16 cellular contexts compared by ENCODE assay signal in the genomic region with DNA sequence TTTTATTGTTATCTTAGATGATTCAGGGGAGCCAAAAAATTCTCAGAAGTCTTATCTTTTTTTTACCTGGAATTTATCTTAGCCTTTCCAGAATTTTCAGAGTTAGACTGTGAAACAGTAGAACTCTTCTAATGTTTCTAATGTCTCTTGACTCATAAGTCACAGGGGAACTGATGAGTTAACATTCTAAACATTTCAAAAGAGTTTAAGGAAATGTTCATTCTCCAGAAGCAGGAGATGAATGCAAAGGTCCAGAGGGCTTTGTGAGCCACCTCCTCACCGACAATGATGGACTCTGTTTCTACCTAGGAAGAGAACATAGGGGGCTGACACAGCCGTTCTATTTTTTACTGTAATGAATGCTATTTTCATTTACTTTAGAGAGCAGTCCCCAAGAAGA.
A peak's percentile ranks its signal among the peaks of the same experiment; 100 is the strongest.
DNase-seq lines count a peak whose midpoint lies in the region; TF ChIP-seq lines count a peak whose summit lies in the region.
"Had no signal": no experiment of that assay in that cellular context is flagged by ENCODE, and none has a peak within 500 bp of the region (broad histone marks: within the 10 kb centered on the region; RNA-seq: fewer than 3 reads in every experiment).

No MANE protein-coding gene starts in this region.

- H3K9me3 ChIP-seq in mesenchymal stem cell (ENCODE audit: control insufficient read depth, low read length), result no peaks in the 10 kb centered on the region
- H3K9me3 ChIP-seq: A549, BE2C had no signal

- H3K27ac Mint-ChIP-seq in activated CD4-positive, alpha-beta memory T cell treated with anti-CD3 and anti-CD28 coated beads for 36 hours, result no peak overlapping the region
- H3K27ac Mint-ChIP-seq: CD4-positive, alpha-beta memory T cell; HFFc6 had no signal

- H3K27me3 ChIP-seq in mesenchymal stem cell (ENCODE audit: control insufficient read depth in 1 of 2, insufficient read depth in 1 of 2, low read length in 2 of 2), result peaks cover 2 to 6% of the 10 kb centered on the region in 2 experiments
- H3K27me3 ChIP-seq: BE2C had no signal

- intact Hi-C loops in activated CD4-positive, alpha-beta memory T cell treated with anti-CD3 and anti-CD28 coated beads for 36 hours (cut with micrococcal nuclease), result no loop called here

- H3K9me3 Mint-ChIP-seq in activated CD4-positive, alpha-beta memory T cell treated with anti-CD3 and anti-CD28 coated beads for 36 hours, result peaks cover 6% of the 10 kb centered on the region

- H3K27me3 Mint-ChIP-seq in activated CD4-positive, alpha-beta memory T cell treated with anti-CD3 and anti-CD28 coated beads for 36 hours, result no peaks in the 10 kb centered on the region
- H3K27me3 Mint-ChIP-seq: CD4-positive, alpha-beta memory T cell had no signal

- H3K4me1 ChIP-seq in mesenchymal stem cell (ENCODE audit: control insufficient read depth, insufficient read depth, low read depth, low read length), result no peaks in the 10 kb centered on the region
- H3K4me1 ChIP-seq: A549, BE2C had no signal

- H2AK5ac ChIP-seq in mesenchymal stem cell (ENCODE audit: low read length, severe bottlenecking), result no peak overlapping the region

- no peaks in the 10 kb centered on the region for H3K79me1 ChIP-seq in mesenchymal stem cell (replicated peaks; ENCODE audit: low read length, poor library complexity, severe bottlenecking)

- H3K9ac ChIP-seq in mesenchymal stem cell (ENCODE audit: low read length), result no peak overlapping the region

- no peak overlapping the region for H3K27ac ChIP-seq in mesenchymal stem cell (ENCODE audit: low read length, poor library complexity, severe bottlenecking)
- H3K27ac ChIP-seq: A549, C4-2B had no signal

- no peak overlapping the region for H3K4me3 Mint-ChIP-seq in activated CD4-positive, alpha-beta memory T cell treated with anti-CD3 and anti-CD28 coated beads for 36 hours
- H3K4me3 Mint-ChIP-seq: CD4-positive, alpha-beta memory T cell; HFFc6 had no signal

- DNase-seq in LHCN-M2 (ENCODE audit: low read depth) (peak; percentile 55), fibroblast of mammary gland (ENCODE audit: low read depth) (peak; percentile 69), mesenchymal stem cell (peak; percentile 16), NCI-H510A treated with DMSO at 0.1 percent for 48 hours (lab: John Stamatoyannopoulos, UW) (no peak), amniotic stem cell (lab: John Stamatoyannopoulos, UW) (no peak)
- no peak for DNase-seq in activated CD4-positive, alpha-beta memory T cell treated with anti-CD3 and anti-CD28 coated beads for 36 hours
- DNase-seq: BE2C; CD4-positive, alpha-beta memory T cell; COR-L47; DMS153; DND-41; GF-D8; HCEC 1CT; HFFc6 had no signal

- H3K23ac ChIP-seq in mesenchymal stem cell (ENCODE audit: low read length in 2 of 2), result no peak overlapping the region

- H3K4me3 ChIP-seq in fibroblast of mammary gland (ENCODE audit: control insufficient read depth, low read depth, low read length) (no peak overlapping the region), mesenchymal stem cell (ENCODE audit: insufficient read depth in 1 of 2, low read depth in 1 of 2, low read length in 2 of 2) (no peak overlapping the region)
- H3K4me3 ChIP-seq: A549 had no signal

- H3K36me3 ChIP-seq in mesenchymal stem cell (ENCODE audit: control insufficient read depth in 1 of 2, insufficient read depth in 2 of 2, low read depth in 1 of 2, low read length in 2 of 2), result no peaks in the 10 kb centered on the region
- H3K36me3 ChIP-seq: BE2C had no signal

- no peak overlapping the region for H4K91ac ChIP-seq in mesenchymal stem cell (ENCODE audit: low read length)

- POLR2A ChIA-PET in activated CD4-positive, alpha-beta memory T cell treated with anti-CD3 and anti-CD28 coated beads for 36 hours (lab: Charles Lee), result no interaction called here

- no peak overlapping the region for H2BK5ac ChIP-seq in mesenchymal stem cell (ENCODE audit: low read depth, low read length, poor library complexity, severe bottlenecking)

- no peak for TF ChIP-seq CTCF in fibroblast of mammary gland (conservative IDR thresholded peaks at IDR 0.05; ENCODE audit: control insufficient read depth, insufficient read depth, low read depth, low read length)

- H3K36me3 Mint-ChIP-seq in activated CD4-positive, alpha-beta memory T cell treated with anti-CD3 and anti-CD28 coated beads for 36 hours, result no peaks in the 10 kb centered on the region
- H3K36me3 Mint-ChIP-seq: CD4-positive, alpha-beta memory T cell had no signal

- no peak overlapping the region for H2BK120ac ChIP-seq in mesenchymal stem cell (ENCODE audit: low read depth, low read length)

- no peak overlapping the region for H3K18ac ChIP-seq in mesenchymal stem cell (ENCODE audit: low read depth in 1 of 2, low read length in 2 of 2)

- no peak overlapping the region for H2BK15ac ChIP-seq in mesenchymal stem cell (ENCODE audit: low read depth, poor library complexity, severe bottlenecking)

- no peak overlapping the region for H4K8ac ChIP-seq in mesenchymal stem cell (ENCODE audit: low read length)

- H3K4me2 ChIP-seq in mesenchymal stem cell (ENCODE audit: low read length, poor library complexity, severe bottlenecking), result no peak overlapping the region
- H3K4me2 ChIP-seq: A549 had no signal

- no peak overlapping the region for H2AFZ ChIP-seq in mesenchymal stem cell (ENCODE audit: low read depth, low read length)

- CTCF ChIA-PET in activated CD4-positive, alpha-beta memory T cell treated with anti-CD3 and anti-CD28 coated beads for 36 hours (lab: Charles Lee), result no interaction called here

- no peak overlapping the region for H2BK12ac ChIP-seq in mesenchymal stem cell (ENCODE audit: low read length in 2 of 2)

- no peaks in the 10 kb centered on the region for H3K4me1 Mint-ChIP-seq in activated CD4-positive, alpha-beta memory T cell treated with anti-CD3 and anti-CD28 coated beads for 36 hours (ENCODE audit: low read depth)
- H3K4me1 Mint-ChIP-seq: CD4-positive, alpha-beta memory T cell had no signal

- no peak overlapping the region for H3K14ac ChIP-seq in mesenchymal stem cell (ENCODE audit: low read length in 2 of 2)

- H3K4ac ChIP-seq in mesenchymal stem cell (ENCODE audit: low read depth in 1 of 2, low read length in 2 of 2), result no peak overlapping the region

- 50% methylated on average over 1 of the region's 2 CpGs for WGBS in mesenchymal stem cell

Comparison
In these comparisons a context has a peak if more than half of its experiments do, and no peak if none do; other contexts are left out.
1. DNase-seq: peak in LHCN-M2 (single experiment), fibroblast of mammary gland (single experiment) and mesenchymal stem cell (single experiment); none in activated CD4-positive, alpha-beta memory T cell treated with anti-CD3 and anti-CD28 coated beads for 36 hours (single experiment), NCI-H510A treated with DMSO at 0.1 percent for 48 hours (single experiment) and amniotic stem cell (single experiment).